8 cellular contexts compared by ENCODE assay signal in genomic region chr22:41041532-41041931, GRCh38.
"Had no signal": no experiment of that assay in that cellular context is flagged by ENCODE, and none has a peak within 500 bp of the region (broad histone marks: within the 10 kb centered on the region; RNA-seq: fewer than 3 reads in every experiment).

No MANE protein-coding gene starts in this region.

- H3K4me3 ChIP-seq: GM12878 had no signal

- ATAC-seq: GM12878 had no signal

- FAIRE-seq: G401.6, GM12878, GM12891, GM12892, GM18507, GM19239 had no signal

- DNase-seq: GDM1, GF-D8 had no signal
